In the genomic region with DNA sequence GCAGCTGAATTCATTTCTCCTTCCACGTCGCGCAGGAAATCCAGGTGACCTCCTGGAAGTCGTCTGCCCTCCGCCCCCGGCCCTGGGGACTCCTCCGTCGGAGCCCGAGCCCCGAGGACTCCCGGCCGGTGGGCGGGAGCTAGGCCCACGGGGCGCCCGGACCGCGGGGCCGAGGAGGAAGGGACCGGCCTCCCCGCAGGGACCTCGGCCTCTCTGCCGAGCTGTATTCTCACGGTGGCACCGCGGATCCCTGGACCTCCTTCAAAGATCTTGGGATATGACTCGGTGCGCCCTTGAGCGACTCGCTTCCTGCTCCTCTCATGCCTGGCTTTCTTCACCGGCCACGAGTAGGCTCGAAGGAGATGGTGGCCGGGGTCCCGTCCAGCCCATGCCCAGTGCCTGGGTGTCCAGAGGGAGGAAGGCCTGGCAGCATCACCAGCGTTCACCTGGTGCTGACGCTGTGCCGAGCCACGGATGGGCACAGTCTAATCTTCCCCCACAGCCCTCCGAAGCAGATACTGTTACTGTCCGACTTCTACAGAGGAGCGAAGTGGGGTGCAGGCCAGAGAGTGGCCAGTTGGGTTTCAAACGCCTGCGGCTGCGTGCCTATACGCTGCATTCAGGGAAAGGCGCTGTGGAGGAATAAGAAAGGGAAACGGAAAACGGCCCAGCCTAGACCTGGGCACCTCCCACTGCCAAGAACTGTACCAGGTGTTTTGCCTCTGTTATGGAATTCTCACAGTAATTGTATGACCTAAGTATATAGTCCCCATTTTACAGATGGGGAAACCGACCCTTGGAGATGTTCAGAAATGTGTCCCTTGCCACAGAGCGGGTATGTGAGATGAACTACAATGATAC, we compare ENCODE assay signal across 17 cellular contexts. TPM values are rescaled to one million over a fixed set of nuclear protein-coding genes. Genes with fewer than 3 reads are reported as not detected.
DNase-seq lines count a peak whose midpoint lies in the region; ATAC-seq, FAIRE-seq and TF ChIP-seq lines count a peak whose summit lies in the region.
"Had no signal": no experiment of that assay in that cellular context is flagged by ENCODE, and none has a peak within 500 bp of the region (broad histone marks: within the 10 kb centered on the region; RNA-seq: fewer than 3 reads in every experiment).

No MANE protein-coding gene starts in this region.

- no peak overlapping the region for H3K27ac Mint-ChIP-seq in chondrocyte (ENCODE audit: unreplicated experiment)
- H3K27ac Mint-ChIP-seq in naive thymus-derived CD4-positive, alpha-beta T cell = no peak overlapping the region

- peak overlapping the region; percentile 39; the same call in 1 of the 3 replicates for H3K4me2 ChIP-seq in A549

- no peak overlapping the region for H3K9ac ChIP-seq in kidney (ENCODE audit: low read length in 2 of 2)

- FAIRE-seq in A549 (lab: Jason Lieb, UNC) = no peak
- no peak for FAIRE-seq in kidney (lab: Jason Lieb, UNC)
- no peak for FAIRE-seq in urothelium cell line (lab: Jason Lieb, UNC)
- FAIRE-seq: TTC549 had no signal

- H3K4me1 ChIP-seq in A549 = no peaks in the 10 kb centered on the region
- H3K4me1 ChIP-seq in naive thymus-derived CD4-positive, alpha-beta T cell (ENCODE audit: control insufficient read depth in 2 of 2, insufficient read depth in 2 of 2, low read length in 2 of 2) = no peaks in the 10 kb centered on the region
- no peaks in the 10 kb centered on the region for H3K4me1 ChIP-seq in kidney (ENCODE audit: control insufficient read depth in 1 of 2, insufficient read depth in 1 of 2, low read depth in 1 of 2, low read length in 2 of 2)

- TF ChIP-seq CTCF in A549 (IDR thresholded peaks at IDR 0.05) (no peak), chondrocyte (IDR thresholded peaks at IDR 0.05) (no peak), kidney (IDR thresholded peaks at IDR 0.05; ENCODE audit: borderline replicate concordance, extremely low read depth, insufficient read depth) (no peak)

- POLR2A ChIA-PET in A549 (lab: Yijun Ruan, JAX) = no interaction called here
- POLR2A ChIA-PET in naive thymus-derived CD4-positive, alpha-beta T cell (lab: Charles Lee) = no interaction called here

- H3K9me3 ChIP-seq in A549 = peaks cover 18% of the 10 kb centered on the region
- H3K9me3 ChIP-seq in naive thymus-derived CD4-positive, alpha-beta T cell (ENCODE audit: control insufficient read depth in 2 of 3, low read length in 3 of 3) = peaks cover 0 to 15% (median 0%) of the 10 kb centered on the region in 3 experiments
- peaks cover 3 to 11% of the 10 kb centered on the region in 2 donors for H3K9me3 ChIP-seq in kidney (ENCODE audit: control insufficient read depth in 1 of 2, low read length in 2 of 2)

- H3K36me3 Mint-ChIP-seq in chondrocyte (ENCODE audit: low read depth) = peaks cover 15% of the 10 kb centered on the region
- H3K36me3 Mint-ChIP-seq in naive thymus-derived CD4-positive, alpha-beta T cell = peaks cover 2 to 15% (median 11%) of the 10 kb centered on the region in 5 donors

- H3K27me3 Mint-ChIP-seq in chondrocyte (ENCODE audit: low read depth) = peaks cover 65% of the 10 kb centered on the region
- H3K27me3 Mint-ChIP-seq in naive thymus-derived CD4-positive, alpha-beta T cell = peaks cover 71 to 79% (median 75%) of the 10 kb centered on the region in 5 donors

- H3K4me3 ChIP-seq in A549 = no peak overlapping the region; the same call in 2 of the 3 replicates
- H3K4me3 ChIP-seq in GM08714 (ENCODE audit: low read length) = peak overlapping the region; percentile 38; the same call in 1 of the 2 replicates
- H3K4me3 ChIP-seq in naive thymus-derived CD4-positive, alpha-beta T cell (ENCODE audit: low read length) = no peak overlapping the region
- no peak overlapping the region for H3K4me3 ChIP-seq in kidney (ENCODE audit: low read length in 2 of 2)
- H3K4me3 ChIP-seq: MG63 had no signal

- H3K4me1 Mint-ChIP-seq in chondrocyte (ENCODE audit: low read depth) = peaks cover 14% of the 10 kb centered on the region
- peaks cover 5 to 21% (median 18%) of the 10 kb centered on the region in 7 donors for H3K4me1 Mint-ChIP-seq in naive thymus-derived CD4-positive, alpha-beta T cell

- no peak for ATAC-seq in A549
- no peak for ATAC-seq in naive thymus-derived CD4-positive, alpha-beta T cell

- H3K9me3 Mint-ChIP-seq in chondrocyte (ENCODE audit: low read depth) = peaks cover 13% of the 10 kb centered on the region
- H3K9me3 Mint-ChIP-seq in naive thymus-derived CD4-positive, alpha-beta T cell = peaks cover 0 to 22% (median 14%) of the 10 kb centered on the region in 11 donors

- peaks cover 5 to 18% of the 10 kb centered on the region in 2 donors for H3K27me3 ChIP-seq in naive thymus-derived CD4-positive, alpha-beta T cell (ENCODE audit: control insufficient read depth in 2 of 2, insufficient read depth in 2 of 2, low read length in 2 of 2)
- H3K27me3 ChIP-seq: MG63 had no signal

- 67% methylated on average over 41 of the region's 51 CpGs for WGBS in A549 (ENCODE audit: missing lambda C conversion rate)

- H3K4me3 Mint-ChIP-seq in chondrocyte (ENCODE audit: unreplicated experiment) = peak overlapping the region; percentile 47
- peak overlapping the region; percentile 4 to 76 (median 40) for H3K4me3 Mint-ChIP-seq in naive thymus-derived CD4-positive, alpha-beta T cell

- DNase-seq in A549 (ENCODE audit: low read depth in 1 of 2, low spot score in 1 of 2) (no peak), chondrocyte (ENCODE audit: low spot score) (no peak), globus pallidus (ENCODE audit: low spot score) (no peak), kidney (no peak), KG1 (lab: John Stamatoyannopoulos, UW) (no peak), urothelium cell line (ENCODE audit: low spot score) (no peak)
- DNase-seq in naive thymus-derived CD4-positive, alpha-beta T cell = no peak
- DNase-seq: activated T-cell treated with anti-CD3 and anti-CD28 coated beads for 4 hours, MG63, NCI-H226, transverse colon had no signal

- no peak for TF ChIP-seq EP300 in A549 (IDR thresholded peaks at IDR 0.05)

- CTCF ChIA-PET in A549 (lab: Yijun Ruan, JAX) = interaction anchor here (1.7 to 7.4 kb wide), 5 partner anchors 9 to 115 kb away, joined by 5 to 143 read pairs (median 8); no protein-coding TSS in a partner anchor
- CTCF ChIA-PET in naive thymus-derived CD4-positive, alpha-beta T cell (lab: Charles Lee) = no interaction called here

- no peak overlapping the region for H3K27ac ChIP-seq in A549
- no peak overlapping the region for H3K27ac ChIP-seq in naive thymus-derived CD4-positive, alpha-beta T cell (ENCODE audit: low read depth, low read length)
- H3K27ac ChIP-seq in kidney (ENCODE audit: low read depth in 2 of 2, low read length in 2 of 2) = no peak overlapping the region
- H3K27ac ChIP-seq: transverse colon had no signal

- no peak for TF ChIP-seq RAD21 in A549 (conservative IDR thresholded peaks at IDR 0.05 in 1 of 2, IDR thresholded peaks at IDR 0.05 in 1 of 2)

- H3K36me3 ChIP-seq in naive thymus-derived CD4-positive, alpha-beta T cell (ENCODE audit: control insufficient read depth in 2 of 3, insufficient read depth in 3 of 3, low read length in 3 of 3) = no peaks in the 10 kb centered on the region
- H3K36me3 ChIP-seq in kidney (ENCODE audit: control insufficient read depth in 1 of 2, insufficient read depth in 2 of 2, low read length in 2 of 2) = no peaks in the 10 kb centered on the region
- H3K36me3 ChIP-seq: MG63, transverse colon had no signal

- intact Hi-C loops in naive thymus-derived CD4-positive, alpha-beta T cell (cut with micrococcal nuclease) = loop anchor here in 1 of 2 donors (2.0 kb wide), 1 partner anchor 44 kb away; no protein-coding TSS in a partner anchor
- intact Hi-C loops in kidney (cut with DNase I) = no loop called here

- TF ChIP-seq POLR2A in A549 (IDR thresholded peaks at IDR 0.05; ENCODE audit: low read length) = no peak

TF ChIP-seq in A549, 52 proteins besides CTCF, POLR2A, EP300 and RAD21 (continues in another document):
- TF ChIP-seq RNF2 (IDR thresholded peaks at IDR 0.05; ENCODE audit: borderline replicate concordance, low read depth) (no peak), MYC (IDR thresholded peaks at IDR 0.05; ENCODE audit: borderline replicate concordance, low read length) (no peak), ZSCAN20 (CRISPR knock-in tag; IDR thresholded peaks at IDR 0.05) (no peak), FOSB (CRISPR knock-in tag; IDR thresholded peaks at IDR 0.05) (no peak), JUNB (IDR thresholded peaks at IDR 0.05) (no peak), CBX8 (IDR thresholded peaks at IDR 0.05) (no peak), TFCP2L1 (CRISPR knock-in tag; IDR thresholded peaks at IDR 0.05) (no peak), GATA3 (IDR thresholded peaks at IDR 0.05; ENCODE audit: borderline replicate concordance) (no peak), ESRRA (IDR thresholded peaks at IDR 0.05; ENCODE audit: borderline replicate concordance, low read length) (no peak), MAFK (IDR thresholded peaks at IDR 0.05; ENCODE audit: partially characterized antibody) (no peak), POLR2AphosphoS2 (conservative IDR thresholded peaks at IDR 0.05; ENCODE audit: low read length) (no peak), SMC3 (IDR thresholded peaks at IDR 0.05) (no peak), RFX5 (IDR thresholded peaks at IDR 0.05) (no peak)
- TF ChIP-seq, protein P1, sequence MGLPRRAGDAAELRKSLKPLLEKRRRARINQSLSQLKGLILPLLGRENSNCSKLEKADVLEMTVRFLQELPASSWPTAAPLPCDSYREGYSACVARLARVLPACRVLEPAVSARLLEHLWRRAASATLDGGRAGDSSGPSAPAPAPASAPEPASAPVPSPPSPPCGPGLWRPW (IDR thresholded peaks at IDR 0.05) = no peak
- TF ChIP-seq, protein P2, sequence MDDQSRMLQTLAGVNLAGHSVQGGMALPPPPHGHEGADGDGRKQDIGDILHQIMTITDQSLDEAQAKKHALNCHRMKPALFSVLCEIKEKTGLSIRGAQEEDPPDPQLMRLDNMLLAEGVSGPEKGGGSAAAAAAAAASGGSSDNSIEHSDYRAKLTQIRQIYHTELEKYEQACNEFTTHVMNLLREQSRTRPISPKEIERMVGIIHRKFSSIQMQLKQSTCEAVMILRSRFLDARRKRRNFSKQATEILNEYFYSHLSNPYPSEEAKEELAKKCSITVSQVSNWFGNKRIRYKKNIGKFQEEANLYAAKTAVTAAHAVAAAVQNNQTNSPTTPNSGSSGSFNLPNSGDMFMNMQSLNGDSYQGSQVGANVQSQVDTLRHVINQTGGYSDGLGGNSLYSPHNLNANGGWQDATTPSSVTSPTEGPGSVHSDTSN (IDR thresholded peaks at IDR 0.05) = no peak

RNA-seq across cellular contexts. Expression of a gene that starts 47.3 kb away (rescaled TPM):
- polyA plus RNA-seq in A549 (2011; rRNA removed) = not detected in 2 replicates
- polyA plus RNA-seq in A549 (2012; cell fraction: cytosol; rRNA removed) = 0.01 TPM in 1 of 2 replicates, not detected in the other
- 0.01 TPM in 1 of 2 replicates, not detected in the other for polyA plus RNA-seq in A549 (2012; cell fraction: nucleus; rRNA removed)
- polyA plus RNA-seq in A549 (2017; fragmentation: RNase III; extraction: RNeasy Plus Mini Kit Qiagen cat#74134 plus additional on column Dnase treatment) = not detected in 3 replicates
- polyA minus RNA-seq in A549 (2011; rRNA and poly(A)+ RNA removed) = not detected in 2 replicates
- not detected in 3 replicates for total RNA-seq in chondrocyte
- total RNA-seq in naive thymus-derived CD4-positive, alpha-beta T cell = 1 to 10 TPM in 1 of 5 experiments, under 1 TPM in 4; 0.12 to 8.0 (median 0.40) TPM
- polyA plus RNA-seq in naive thymus-derived CD4-positive, alpha-beta T cell = under 1 TPM in 1 of 2 donors, not detected in 1; 0.10 TPM
- total RNA-seq in kidney = 2.7 TPM
- not detected for polyA plus RNA-seq in kidney (ENCODE audit: insufficient read depth, low read depth, low replicate concordance)
- total RNA-seq: cardiac septum, kidney epithelial cell, pulmonary artery endothelial cell, RPMI7951 had no signal
